In genomic region chr2:1715184-1716012, GRCh38 we compare ENCODE assay signal across 1 cellular context.
TF ChIP-seq lines count a peak whose summit lies in the region.

No MANE protein-coding gene starts in this region.

TF ChIP-seq in SK-N-SH treated with all-trans-retinoic acid at 6 μM for 48 hours, 23 proteins besides CTCF, POLR2A, EP300 and RAD21 (continued from another document):
- TF ChIP-seq CREB5 (CRISPR knock-in tag; IDR thresholded peaks at IDR 0.05; ENCODE audit: low read depth) (no peak), ISL1 (CRISPR knock-in tag; IDR thresholded peaks at IDR 0.05) (peak; percentile 63), CSDC2 (CRISPR knock-in tag; IDR thresholded peaks at IDR 0.05) (0 out of 2 replicates have a peak, but pooled peaks have one; percentile 29), RARB (CRISPR knock-in tag; IDR thresholded peaks at IDR 0.05) (no peak), ESRRG (CRISPR knock-in tag; IDR thresholded peaks at IDR 0.05) (no peak), GLIS3 (CRISPR knock-in tag; IDR thresholded peaks at IDR 0.05) (peak; percentile 69; the same call in 1 of the 2 replicates)
- TF ChIP-seq, protein P1, sequence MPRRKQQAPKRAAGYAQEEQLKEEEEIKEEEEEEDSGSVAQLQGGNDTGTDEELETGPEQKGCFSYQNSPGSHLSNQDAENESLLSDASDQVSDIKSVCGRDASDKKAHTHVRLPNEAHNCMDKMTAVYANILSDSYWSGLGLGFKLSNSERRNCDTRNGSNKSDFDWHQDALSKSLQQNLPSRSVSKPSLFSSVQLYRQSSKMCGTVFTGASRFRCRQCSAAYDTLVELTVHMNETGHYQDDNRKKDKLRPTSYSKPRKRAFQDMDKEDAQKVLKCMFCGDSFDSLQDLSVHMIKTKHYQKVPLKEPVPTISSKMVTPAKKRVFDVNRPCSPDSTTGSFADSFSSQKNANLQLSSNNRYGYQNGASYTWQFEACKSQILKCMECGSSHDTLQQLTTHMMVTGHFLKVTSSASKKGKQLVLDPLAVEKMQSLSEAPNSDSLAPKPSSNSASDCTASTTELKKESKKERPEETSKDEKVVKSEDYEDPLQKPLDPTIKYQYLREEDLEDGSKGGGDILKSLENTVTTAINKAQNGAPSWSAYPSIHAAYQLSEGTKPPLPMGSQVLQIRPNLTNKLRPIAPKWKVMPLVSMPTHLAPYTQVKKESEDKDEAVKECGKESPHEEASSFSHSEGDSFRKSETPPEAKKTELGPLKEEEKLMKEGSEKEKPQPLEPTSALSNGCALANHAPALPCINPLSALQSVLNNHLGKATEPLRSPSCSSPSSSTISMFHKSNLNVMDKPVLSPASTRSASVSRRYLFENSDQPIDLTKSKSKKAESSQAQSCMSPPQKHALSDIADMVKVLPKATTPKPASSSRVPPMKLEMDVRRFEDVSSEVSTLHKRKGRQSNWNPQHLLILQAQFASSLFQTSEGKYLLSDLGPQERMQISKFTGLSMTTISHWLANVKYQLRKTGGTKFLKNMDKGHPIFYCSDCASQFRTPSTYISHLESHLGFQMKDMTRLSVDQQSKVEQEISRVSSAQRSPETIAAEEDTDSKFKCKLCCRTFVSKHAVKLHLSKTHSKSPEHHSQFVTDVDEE (CRISPR knock-in tag; IDR thresholded peaks at IDR 0.05) = peak; percentile 91
